10 cellular contexts compared by ENCODE assay signal in the genomic region with DNA sequence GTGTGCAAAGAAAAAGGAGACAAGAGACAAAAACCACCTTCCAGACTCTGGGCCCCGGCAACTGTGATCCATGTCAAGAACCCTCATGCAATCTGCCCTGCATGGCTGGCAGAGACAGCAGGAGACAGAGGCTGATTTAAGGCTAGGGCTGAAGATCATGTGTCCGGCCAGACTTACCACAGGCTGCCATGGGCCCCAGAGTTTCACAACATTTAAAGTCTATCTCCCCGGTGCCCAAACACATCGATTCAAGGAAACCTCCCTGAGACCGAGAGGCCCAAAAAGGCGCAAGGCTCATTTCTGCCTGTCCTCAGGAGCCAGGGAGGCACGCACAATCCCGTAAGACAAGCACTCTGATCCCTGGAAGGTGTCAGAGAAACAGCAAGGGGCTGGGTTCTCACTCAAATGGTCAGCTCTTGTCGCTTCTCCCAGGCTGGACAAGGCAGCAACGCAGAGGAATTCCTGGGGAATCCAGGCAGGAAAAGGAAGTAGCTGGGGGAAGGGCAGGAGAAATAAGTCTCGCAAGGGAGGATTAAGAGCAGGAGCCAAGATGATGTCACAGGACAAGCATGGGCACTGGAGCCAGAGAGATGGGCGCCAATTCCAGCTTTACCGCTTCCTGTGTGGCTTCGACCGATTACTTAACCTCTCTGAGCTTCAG.
DNase-seq lines count a peak whose midpoint lies in the region; ATAC-seq, FAIRE-seq and TF ChIP-seq lines count a peak whose summit lies in the region.
"Had no signal": no experiment of that assay in that cellular context is flagged by ENCODE, and none has a peak within 500 bp of the region (broad histone marks: within the 10 kb centered on the region; RNA-seq: fewer than 3 reads in every experiment).

No MANE protein-coding gene starts in this region.

- peaks cover 80% of the 10 kb centered on the region for H3K4me1 Mint-ChIP-seq in endodermal cell

- H3K27me3 ChIP-seq in endodermal cell (ENCODE audit: control insufficient read depth, insufficient read depth, low read length, poor library complexity, severe bottlenecking) (no peaks in the 10 kb centered on the region), mucosa of stomach (ENCODE audit: control insufficient read depth, insufficient read depth, low read length) (no peaks in the 10 kb centered on the region)

- no peak for TF ChIP-seq CTCF in A549 (IDR thresholded peaks at IDR 0.05)
- TF ChIP-seq CTCF in endodermal cell (conservative IDR thresholded peaks at IDR 0.05) = no peak

- ATAC-seq in A549 = no peak
- ATAC-seq in HG03469 (IDR thresholded peaks at IDR 0.05; ENCODE audit: unreplicated experiment) = no peak

- 78% methylated on average over 12 of the region's 15 CpGs for WGBS in A549 (ENCODE audit: missing lambda C conversion rate)
- 81 to 90% methylated on average over 14 to 15 of the region's 15 CpGs for WGBS in endodermal cell (ENCODE audit: insufficient coverage in 1 of 2, insufficient read length in 1 of 2), 2 experiments

- no peak for TF ChIP-seq EP300 in A549 (IDR thresholded peaks at IDR 0.05)

- no peak for DNase-seq in A549 (ENCODE audit: low read depth in 1 of 2, low spot score in 1 of 2)
- DNase-seq in NCI-H460 (ENCODE audit: extremely low read depth, low read depth) = peak; percentile 8
- DNase-seq in endodermal cell = peak; percentile 72
- no peak for DNase-seq in inferior parietal cortex (ENCODE audit: extremely low spot score)
- no peak for DNase-seq in GM12891 (ENCODE audit: insufficient read length, low spot score)
- no peak for DNase-seq in OCI-M2 (lab: John Stamatoyannopoulos, UW; ENCODE audit: unreplicated experiment)
- DNase-seq: DND-41 had no signal

- peaks cover 56% of the 10 kb centered on the region for H3K36me3 Mint-ChIP-seq in endodermal cell (ENCODE audit: low read depth)

- POLR2A ChIA-PET in A549 (lab: Yijun Ruan, JAX) = no interaction called here

- CTCF ChIA-PET in A549 (lab: Yijun Ruan, JAX) = interaction anchor here (1.4 kb wide), 1 partner anchor 10 kb away, joined by 3 read pairs; no protein-coding TSS in a partner anchor

- H3K9me3 ChIP-seq in A549 (no peaks in the 10 kb centered on the region), endodermal cell (ENCODE audit: control insufficient read depth, low read length) (no peaks in the 10 kb centered on the region), mucosa of stomach (ENCODE audit: control insufficient read depth, low read length) (no peaks in the 10 kb centered on the region)

- no peaks in the 10 kb centered on the region for H3K9me3 Mint-ChIP-seq in endodermal cell

- H3K4me1 ChIP-seq in A549 (no peaks in the 10 kb centered on the region), endodermal cell (ENCODE audit: control insufficient read depth, insufficient read depth, low read length) (peaks cover 62% of the 10 kb centered on the region), mucosa of stomach (ENCODE audit: control insufficient read depth, insufficient read depth, low read length) (peaks cover 92% of the 10 kb centered on the region)

- no peak overlapping the region for H3K27ac ChIP-seq in A549
- peak overlapping the region; percentile 78 for H3K27ac ChIP-seq in endodermal cell (ENCODE audit: low read depth, low read length)

- H3K4me3 ChIP-seq in A549 (no peak overlapping the region), endodermal cell (ENCODE audit: low read length) (no peak overlapping the region), mucosa of stomach (ENCODE audit: low read length) (no peak overlapping the region)

- no peak overlapping the region for H3K4me2 ChIP-seq in A549

- peaks cover 85% of the 10 kb centered on the region for H3K36me3 ChIP-seq in endodermal cell (ENCODE audit: control insufficient read depth, insufficient read depth, low read length)
- no peaks in the 10 kb centered on the region for H3K36me3 ChIP-seq in mucosa of stomach (ENCODE audit: control insufficient read depth, insufficient read depth, low read length)

- no peaks in the 10 kb centered on the region for H3K27me3 Mint-ChIP-seq in endodermal cell (ENCODE audit: insufficient read depth)

- TF ChIP-seq POLR2A in A549 (IDR thresholded peaks at IDR 0.05; ENCODE audit: low read length) (no peak), GM12891 (IDR thresholded peaks at IDR 0.05; ENCODE audit: low read depth, low read length) (no peak)

- no peak overlapping the region for H3K4me3 Mint-ChIP-seq in endodermal cell

- FAIRE-seq in A549 (lab: Jason Lieb, UNC) (no peak), GM12891 (lab: Jason Lieb, UNC) (no peak)
- FAIRE-seq: TTC549 had no signal

- TF ChIP-seq RAD21 in A549 (conservative IDR thresholded peaks at IDR 0.05 in 1 of 2, IDR thresholded peaks at IDR 0.05 in 1 of 2) = no peak

- H3K27ac Mint-ChIP-seq in endodermal cell = peak overlapping the region; percentile 86

- H3K9ac ChIP-seq in endodermal cell (ENCODE audit: extremely low read depth, low read length, poor library complexity, severe bottlenecking) (peak overlapping the region; percentile 39), mucosa of stomach (ENCODE audit: low read length) (peak overlapping the region; percentile 29)

TF ChIP-seq in A549, 52 proteins besides CTCF, POLR2A, EP300 and RAD21:
- peak; percentile 19 for TF ChIP-seq ZFP36 (IDR thresholded peaks at IDR 0.05; ENCODE audit: borderline replicate concordance, partially characterized antibody)
- no peak for TF ChIP-seq JUN (IDR thresholded peaks at IDR 0.05)
- TF ChIP-seq, protein P1, sequence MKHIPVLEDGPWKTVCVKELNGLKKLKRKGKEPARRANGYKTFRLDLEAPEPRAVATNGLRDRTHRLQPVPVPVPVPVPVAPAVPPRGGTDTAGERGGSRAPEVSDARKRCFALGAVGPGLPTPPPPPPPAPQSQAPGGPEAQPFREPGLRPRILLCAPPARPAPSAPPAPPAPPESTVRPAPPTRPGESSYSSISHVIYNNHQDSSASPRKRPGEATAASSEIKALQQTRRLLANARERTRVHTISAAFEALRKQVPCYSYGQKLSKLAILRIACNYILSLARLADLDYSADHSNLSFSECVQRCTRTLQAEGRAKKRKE (CRISPR knock-in tag; IDR thresholded peaks at IDR 0.05; ENCODE audit: low read depth) = no peak
TF ChIP-seq in A549: peak in this region for 1.

TF ChIP-seq in GM12891, 5 proteins besides CTCF, POLR2A, EP300 and RAD21:
- no peak for TF ChIP-seq POU2F2 (IDR thresholded peaks at IDR 0.05; ENCODE audit: low read depth, low read length)
- TF ChIP-seq SPI1 (IDR thresholded peaks at IDR 0.05; ENCODE audit: low read depth, low read length) = no peak
- TF ChIP-seq PAX5 (IDR thresholded peaks at IDR 0.05; ENCODE audit: insufficient read depth, low read length, severe bottlenecking) = no peak
- no peak for TF ChIP-seq TAF1 (IDR thresholded peaks at IDR 0.05; ENCODE audit: low read depth, low read length)
- TF ChIP-seq POLR2AphosphoS5 (IDR thresholded peaks at IDR 0.05; ENCODE audit: low read depth, low read length) = no peak

Comparison
In these comparisons a context has a peak if more than half of its experiments do, and no peak if none do; other contexts are left out.
1. DNase-seq: peak in NCI-H460 (single experiment) and endodermal cell (single experiment); none in A549 (0 of 2), inferior parietal cortex (single experiment), GM12891 (single experiment) and OCI-M2 (single experiment).